In genomic region chr10:123577921-123578461, GRCh38 we compare ENCODE assay signal across 1 cellular context.
TF ChIP-seq lines count a peak whose summit lies in the region.

No MANE protein-coding gene starts in this region.

TF ChIP-seq in K562, 482 proteins besides CTCF, POLR2A, EP300 and RAD21 (continued from another document):
- TF ChIP-seq ZBTB40 (IDR thresholded peaks at IDR 0.05) (peak; percentile 50; the same call in 1 of the 2 replicates), ZBTB40 (CRISPR knock-in tag; IDR thresholded peaks at IDR 0.05) (no peak)
